In the genomic region with DNA sequence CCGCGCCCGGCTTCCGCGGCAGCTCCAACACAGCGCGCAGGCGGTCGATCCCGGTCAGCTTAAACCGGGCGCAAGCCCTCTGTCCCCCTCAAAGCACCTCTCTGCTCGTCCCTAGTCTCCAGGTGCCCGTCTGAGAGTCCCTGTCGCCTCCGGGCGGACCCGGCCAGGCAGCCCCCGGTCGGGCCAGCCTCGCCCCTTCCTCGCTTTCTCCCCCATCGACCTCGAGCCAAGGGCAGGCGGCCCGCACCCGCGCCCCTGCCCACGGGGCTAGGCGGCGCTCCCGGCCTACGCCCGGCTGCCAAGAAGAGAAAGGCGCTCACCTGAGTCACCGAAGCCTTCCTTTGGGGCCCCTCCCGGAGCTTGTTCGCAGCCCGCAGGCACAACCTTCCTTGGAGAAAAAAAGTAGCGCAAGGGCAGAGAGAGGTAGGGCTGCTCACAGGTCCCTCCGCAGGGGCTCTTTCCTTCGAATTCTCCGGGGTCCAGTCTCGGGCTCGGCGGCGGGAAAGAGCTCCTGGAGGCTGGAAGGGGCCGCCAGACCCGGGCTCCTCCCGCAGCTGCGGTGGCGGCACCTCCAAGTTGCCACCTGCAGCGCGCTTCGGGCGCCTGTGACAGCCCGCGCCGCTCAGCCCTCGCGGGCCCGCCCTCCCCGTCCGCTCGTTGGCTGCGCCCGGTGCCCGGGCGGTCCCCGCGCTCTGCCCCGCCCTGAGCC, we compare ENCODE assay signal across 8 cellular contexts.
DNase-seq lines count a peak whose midpoint lies in the region; ATAC-seq and TF ChIP-seq lines count a peak whose summit lies in the region.

No MANE protein-coding gene starts in this region.

- peaks cover 3% of the 10 kb centered on the region for H3K4me1 Mint-ChIP-seq in endothelial cell (ENCODE audit: unreplicated experiment)
- no peaks in the 10 kb centered on the region for H3K4me1 Mint-ChIP-seq in stimulated activated memory B cell treated with anti-CD40 and anti-IgM and Interleukin-4, amounts not matched to agents 10 μg/mL and 1 μg/mL and 100 μg/mL, for 72 hours

- no peaks in the 10 kb centered on the region for H3K36me3 Mint-ChIP-seq in endothelial cell (ENCODE audit: low read depth, unreplicated experiment)
- H3K36me3 Mint-ChIP-seq in stimulated activated memory B cell treated with anti-CD40 and anti-IgM and Interleukin-4, amounts not matched to agents 10 μg/mL and 1 μg/mL and 100 μg/mL, for 72 hours = no peaks in the 10 kb centered on the region

- no peaks in the 10 kb centered on the region for H3K9me3 Mint-ChIP-seq in endothelial cell (ENCODE audit: unreplicated experiment)
- no peaks in the 10 kb centered on the region for H3K9me3 Mint-ChIP-seq in stimulated activated memory B cell treated with anti-CD40 and anti-IgM and Interleukin-4, amounts not matched to agents 10 μg/mL and 1 μg/mL and 100 μg/mL, for 72 hours

- no peak for DNase-seq in AG09309 (ENCODE audit: low read depth)
- DNase-seq in SKM-1 (lab: John Stamatoyannopoulos, UW; ENCODE audit: unreplicated experiment) = peak; percentile 68
- DNase-seq in endothelial cell (ENCODE audit: low spot score) = peak; percentile 74
- peak; percentile 61 for DNase-seq in medulla oblongata (ENCODE audit: extremely low spot score)
- DNase-seq in activated CD4-positive, CD25-positive, alpha-beta regulatory T cell treated with anti-CD3 and anti-CD28 coated beads, Interleukin-2, amount 50 U/mL, for 72 hours = no peak

- peaks cover 11% of the 10 kb centered on the region for H3K27me3 Mint-ChIP-seq in endothelial cell (ENCODE audit: unreplicated experiment)
- peaks cover 20% of the 10 kb centered on the region for H3K27me3 Mint-ChIP-seq in stimulated activated memory B cell treated with anti-CD40 and anti-IgM and Interleukin-4, amounts not matched to agents 10 μg/mL and 1 μg/mL and 100 μg/mL, for 72 hours

- ATAC-seq in GM19025 (IDR thresholded peaks at IDR 0.05; ENCODE audit: low read depth, unreplicated experiment) (peak; percentile 79), HG03521 (IDR thresholded peaks at IDR 0.05; ENCODE audit: unreplicated experiment) (peak; percentile 89)
- peak; percentile 56 for ATAC-seq in stimulated activated memory B cell treated with anti-CD40 and anti-IgM and Interleukin-4, amounts not matched to agents 10 μg/mL and 1 μg/mL and 100 μg/mL, for 72 hours

- no peak overlapping the region for H3K4me3 Mint-ChIP-seq in endothelial cell (ENCODE audit: unreplicated experiment)
- no peak overlapping the region for H3K4me3 Mint-ChIP-seq in stimulated activated memory B cell treated with anti-CD40 and anti-IgM and Interleukin-4, amounts not matched to agents 10 μg/mL and 1 μg/mL and 100 μg/mL, for 72 hours

- TF ChIP-seq CTCF in AG09309 (IDR thresholded peaks at IDR 0.05; ENCODE audit: control insufficient read depth, insufficient read depth, low read depth, low read length, missing control alignments) (no peak), endothelial cell (IDR thresholded peaks at IDR 0.05; ENCODE audit: unreplicated experiment) (no peak)

- H3K27ac Mint-ChIP-seq in endothelial cell (ENCODE audit: unreplicated experiment) = no peak overlapping the region
- no peak overlapping the region for H3K27ac Mint-ChIP-seq in stimulated activated memory B cell treated with anti-CD40 and anti-IgM and Interleukin-4, amounts not matched to agents 10 μg/mL and 1 μg/mL and 100 μg/mL, for 72 hours

- H3K4me3 ChIP-seq in AG09309 (ENCODE audit: control insufficient read depth, low read depth, low read length) = peak overlapping the region; percentile 47

Comparison
In these comparisons a context has a peak if more than half of its experiments do, and no peak if none do; other contexts are left out.
1. DNase-seq: peak in SKM-1 (single experiment), endothelial cell (single experiment) and medulla oblongata (single experiment); none in AG09309 (single experiment) and activated CD4-positive, CD25-positive, alpha-beta regulatory T cell treated with anti-CD3 and anti-CD28 coated beads, Interleukin-2, amount 50 U/mL, for 72 hours (single experiment).
2. Peak in every context shown above with its lines, with median percentiles within 50 percentile points of each other: ATAC-seq.